1 cellular context compared by ENCODE assay signal in genomic region chr1:91791691-91792392, GRCh38.
TF ChIP-seq lines count a peak whose summit lies in the region.

No MANE protein-coding gene starts in this region.

TF ChIP-seq in WTC11, 78 proteins besides CTCF, POLR2A, EP300 and RAD21 (continued from another document):
- no peak for TF ChIP-seq ZNF281 (CRISPR knock-in tag; IDR thresholded peaks at IDR 0.05)
- no peak for TF ChIP-seq USF2 (CRISPR knock-in tag; IDR thresholded peaks at IDR 0.05)
- TF ChIP-seq GRHL2 (CRISPR knock-in tag; IDR thresholded peaks at IDR 0.05; ENCODE audit: insufficient replicate concordance, severe bottlenecking), result no peak
- no peak for TF ChIP-seq ATF6 (CRISPR knock-in tag; IDR thresholded peaks at IDR 0.05)
- TF ChIP-seq ZSCAN18 (CRISPR knock-in tag; IDR thresholded peaks at IDR 0.05), result no peak
- no peak for TF ChIP-seq SP1 (CRISPR knock-in tag; conservative IDR thresholded peaks at IDR 0.05)
- TF ChIP-seq SMAD4 (CRISPR knock-in tag; IDR thresholded peaks at IDR 0.05), result no peak
- no peak for TF ChIP-seq FOXP1 (CRISPR knock-in tag; IDR thresholded peaks at IDR 0.05; ENCODE audit: borderline replicate concordance)
- TF ChIP-seq NFE2L1 (CRISPR knock-in tag; IDR thresholded peaks at IDR 0.05), result no peak
- TF ChIP-seq ZNF138 (CRISPR knock-in tag; conservative IDR thresholded peaks at IDR 0.05), result no peak
- TF ChIP-seq CREB1 (CRISPR knock-in tag; IDR thresholded peaks at IDR 0.05), result no peak
- TF ChIP-seq HMGA2 (CRISPR knock-in tag; IDR thresholded peaks at IDR 0.05), result no peak
